20 cellular contexts compared by ENCODE assay signal in the genomic region with DNA sequence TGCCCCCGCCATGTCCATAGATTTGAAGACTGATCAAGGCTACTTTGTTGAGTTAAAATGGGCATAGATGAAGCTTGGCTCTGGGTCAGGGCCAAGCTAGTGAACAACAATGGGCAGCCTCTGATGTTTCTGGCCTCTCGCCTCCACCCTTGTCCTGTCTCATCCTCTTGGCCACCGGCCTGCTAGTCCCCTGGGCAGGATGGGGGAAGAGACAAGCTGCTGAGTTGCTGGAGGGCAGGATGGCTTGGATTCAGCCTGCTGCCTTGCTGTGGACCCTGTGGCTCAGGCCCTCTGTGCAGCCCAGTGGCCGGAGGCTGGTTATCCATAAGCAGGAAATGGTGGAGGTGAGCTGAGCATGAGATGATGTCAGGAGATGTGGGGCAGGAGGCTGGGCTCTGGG.
DNase-seq lines count a peak whose midpoint lies in the region; ATAC-seq, FAIRE-seq and TF ChIP-seq lines count a peak whose summit lies in the region.
"Had no signal": no experiment of that assay in that cellular context is flagged by ENCODE, and none has a peak within 500 bp of the region (broad histone marks: within the 10 kb centered on the region; RNA-seq: fewer than 3 reads in every experiment).

No MANE protein-coding gene starts in this region.

- peak overlapping the region; percentile 47 for H3K27ac Mint-ChIP-seq in HFFc6
- H3K27ac Mint-ChIP-seq in brain: peak overlapping the region in 4 of 5 experiments; percentile 37 to 92 (median 78)
- H3K27ac Mint-ChIP-seq: activated naive CD8-positive, alpha-beta T cell; B cell had no signal

- peak overlapping the region in 1 of 2 experiments; percentile 5 for H3K14ac ChIP-seq in mesenchymal stem cell (ENCODE audit: low read length in 2 of 2)

- DNase-seq in HFFc6: no peak
- no peak for DNase-seq in mesenchymal stem cell
- peak; percentile 49 for DNase-seq in sciatic nerve (ENCODE audit: low spot score)
- no peak for DNase-seq in HTR-8/SVneo (ENCODE audit: insufficient read length, low spot score)
- DNase-seq: activated CD4-positive, alpha-beta T cell treated with anti-CD3 and anti-CD28 coated beads, Interleukin-2, amount 50 U/mL, for 1 hour; heart right ventricle; NCI-H187 treated with DMSO at 0.1 percent for 48 hours; NCI-H526; PC-9; thyroid gland had no signal

- H3K18ac ChIP-seq in mesenchymal stem cell (ENCODE audit: low read depth in 1 of 2, low read length in 2 of 2): peak overlapping the region in 1 of 2 experiments; percentile 29

- peaks cover 24% of the 10 kb centered on the region for H3K79me1 ChIP-seq in mesenchymal stem cell (replicated peaks; ENCODE audit: low read length, poor library complexity, severe bottlenecking)

- H3K4me3 ChIP-seq in mesenchymal stem cell (ENCODE audit: insufficient read depth in 1 of 2, low read depth in 1 of 2, low read length in 2 of 2): no peak overlapping the region
- H3K4me3 ChIP-seq: esophagus muscularis mucosa, heart right ventricle, ovary, PC-9, skin epidermis, thyroid gland had no signal

- no peaks in the 10 kb centered on the region for H3K27me3 ChIP-seq in mesenchymal stem cell (ENCODE audit: control insufficient read depth in 1 of 2, insufficient read depth in 1 of 2, low read length in 2 of 2)
- H3K27me3 ChIP-seq: esophagus muscularis mucosa, heart right ventricle, ovary, thyroid gland had no signal

- no peak for FAIRE-seq in HTR-8/SVneo (lab: Jason Lieb, UNC)
- FAIRE-seq: keratinocyte had no signal

- H4K8ac ChIP-seq in mesenchymal stem cell (ENCODE audit: low read length): no peak overlapping the region

- peak overlapping the region; percentile 7 to 79 for H2BK12ac ChIP-seq in mesenchymal stem cell (ENCODE audit: low read length in 2 of 2)

- no peak for TF ChIP-seq CTCF in HFFc6 (IDR thresholded peaks at IDR 0.05)
- TF ChIP-seq CTCF in brain (conservative IDR thresholded peaks at IDR 0.05): no peak

- ATAC-seq in sciatic nerve (peak; percentile 1), GM19324 (IDR thresholded peaks at IDR 0.05; ENCODE audit: low FRiP score, unreplicated experiment) (no peak), HG03571 (IDR thresholded peaks at IDR 0.05; ENCODE audit: unreplicated experiment) (no peak)
- no peak for ATAC-seq in activated CD4-positive, CD25-positive, alpha-beta regulatory T cell treated with anti-CD3 and anti-CD28 coated beads, Interleukin-2, amount 50 U/mL, for 24 hours
- ATAC-seq: heart right ventricle had no signal

- H3K9me3 ChIP-seq in mesenchymal stem cell (ENCODE audit: control insufficient read depth, low read length): no peaks in the 10 kb centered on the region
- H3K9me3 ChIP-seq: esophagus muscularis mucosa, heart right ventricle, ovary, thyroid gland had no signal

- H3K4me1 Mint-ChIP-seq in HFFc6 (ENCODE audit: low read depth) (peaks cover 63% of the 10 kb centered on the region), brain (peaks cover 95% of the 10 kb centered on the region)
- H3K4me1 Mint-ChIP-seq: B cell had no signal

- H3K4ac ChIP-seq in mesenchymal stem cell (ENCODE audit: low read depth in 1 of 2, low read length in 2 of 2): peak overlapping the region in 1 of 2 experiments; percentile 37

- H3K4me1 ChIP-seq in mesenchymal stem cell (ENCODE audit: control insufficient read depth, insufficient read depth, low read depth, low read length): peaks cover 35% of the 10 kb centered on the region
- H3K4me1 ChIP-seq: thyroid gland had no signal

- H3K9me3 Mint-ChIP-seq in HFFc6 (no peaks in the 10 kb centered on the region), brain (peaks cover 0 to 2% (median 0%) of the 10 kb centered on the region in 5 experiments)

- H3K27ac ChIP-seq in mesenchymal stem cell (ENCODE audit: low read length, poor library complexity, severe bottlenecking): no peak overlapping the region
- H3K27ac ChIP-seq: esophagus muscularis mucosa, heart right ventricle, ovary, PC-9, thyroid gland had no signal

- H3K4me2 ChIP-seq in mesenchymal stem cell (ENCODE audit: low read length, poor library complexity, severe bottlenecking): no peak overlapping the region
- H3K4me2 ChIP-seq: PC-9 had no signal

- H3K36me3 Mint-ChIP-seq in HFFc6 (ENCODE audit: low read depth) (0 out of 2 replicates have a peak, but pooled peaks cover 4% of the 10 kb centered on the region), brain (no peaks in the 10 kb centered on the region)
- H3K36me3 Mint-ChIP-seq: activated naive CD8-positive, alpha-beta T cell had no signal

- peaks cover 0 to 11% of the 10 kb centered on the region in 2 experiments for H3K36me3 ChIP-seq in mesenchymal stem cell (ENCODE audit: control insufficient read depth in 1 of 2, insufficient read depth in 2 of 2, low read depth in 1 of 2, low read length in 2 of 2)
- H3K36me3 ChIP-seq: esophagus muscularis mucosa, heart right ventricle, ovary, thyroid gland had no signal

- H3K23ac ChIP-seq in mesenchymal stem cell (ENCODE audit: low read length in 2 of 2): no peak overlapping the region

- H3K27me3 Mint-ChIP-seq in HFFc6 (ENCODE audit: insufficient read depth) (no peaks in the 10 kb centered on the region; the same call in 1 of the 2 replicates), brain (no peaks in the 10 kb centered on the region)
- H3K27me3 Mint-ChIP-seq: activated naive CD8-positive, alpha-beta T cell; B cell had no signal

- over 99% methylated on average over 4 of the region's 4 CpGs for WGBS in mesenchymal stem cell

- no peak overlapping the region for H2AFZ ChIP-seq in mesenchymal stem cell (ENCODE audit: low read depth, low read length)
- H2AFZ ChIP-seq: PC-9 had no signal

- intact Hi-C loops in sciatic nerve (cut with DNase I): no loop called here

- H3K9ac ChIP-seq in mesenchymal stem cell (ENCODE audit: low read length): no peak overlapping the region

- no peak overlapping the region for H2BK15ac ChIP-seq in mesenchymal stem cell (ENCODE audit: low read depth, poor library complexity, severe bottlenecking)

- H4K91ac ChIP-seq in mesenchymal stem cell (ENCODE audit: low read length): peak overlapping the region; percentile 79

- no peak overlapping the region for H2AK5ac ChIP-seq in mesenchymal stem cell (ENCODE audit: low read length, severe bottlenecking)

- H2BK120ac ChIP-seq in mesenchymal stem cell (ENCODE audit: low read depth, low read length): no peak overlapping the region

- H2BK5ac ChIP-seq in mesenchymal stem cell (ENCODE audit: low read depth, low read length, poor library complexity, severe bottlenecking): no peak overlapping the region

- H3K4me3 Mint-ChIP-seq in HFFc6 (no peak overlapping the region; the same call in 1 of the 2 replicates), brain (no peak overlapping the region)
- H3K4me3 Mint-ChIP-seq: activated naive CD8-positive, alpha-beta T cell; B cell had no signal
